Comparison of ENCODE assay signal across 1 cellular context in genomic region chr10:89625041-89625765, GRCh38.
TF ChIP-seq lines count a peak whose summit lies in the region.

No MANE protein-coding gene starts in this region.

TF ChIP-seq in GM23338, 12 proteins besides CTCF, POLR2A, EP300 and RAD21 (continued from another document):
- no peak for TF ChIP-seq ZNF462 (CRISPR knock-in tag; IDR thresholded peaks at IDR 0.05)
- no peak for TF ChIP-seq CREB1 (CRISPR knock-in tag; IDR thresholded peaks at IDR 0.05; ENCODE audit: low read depth)
- TF ChIP-seq, protein P1, sequence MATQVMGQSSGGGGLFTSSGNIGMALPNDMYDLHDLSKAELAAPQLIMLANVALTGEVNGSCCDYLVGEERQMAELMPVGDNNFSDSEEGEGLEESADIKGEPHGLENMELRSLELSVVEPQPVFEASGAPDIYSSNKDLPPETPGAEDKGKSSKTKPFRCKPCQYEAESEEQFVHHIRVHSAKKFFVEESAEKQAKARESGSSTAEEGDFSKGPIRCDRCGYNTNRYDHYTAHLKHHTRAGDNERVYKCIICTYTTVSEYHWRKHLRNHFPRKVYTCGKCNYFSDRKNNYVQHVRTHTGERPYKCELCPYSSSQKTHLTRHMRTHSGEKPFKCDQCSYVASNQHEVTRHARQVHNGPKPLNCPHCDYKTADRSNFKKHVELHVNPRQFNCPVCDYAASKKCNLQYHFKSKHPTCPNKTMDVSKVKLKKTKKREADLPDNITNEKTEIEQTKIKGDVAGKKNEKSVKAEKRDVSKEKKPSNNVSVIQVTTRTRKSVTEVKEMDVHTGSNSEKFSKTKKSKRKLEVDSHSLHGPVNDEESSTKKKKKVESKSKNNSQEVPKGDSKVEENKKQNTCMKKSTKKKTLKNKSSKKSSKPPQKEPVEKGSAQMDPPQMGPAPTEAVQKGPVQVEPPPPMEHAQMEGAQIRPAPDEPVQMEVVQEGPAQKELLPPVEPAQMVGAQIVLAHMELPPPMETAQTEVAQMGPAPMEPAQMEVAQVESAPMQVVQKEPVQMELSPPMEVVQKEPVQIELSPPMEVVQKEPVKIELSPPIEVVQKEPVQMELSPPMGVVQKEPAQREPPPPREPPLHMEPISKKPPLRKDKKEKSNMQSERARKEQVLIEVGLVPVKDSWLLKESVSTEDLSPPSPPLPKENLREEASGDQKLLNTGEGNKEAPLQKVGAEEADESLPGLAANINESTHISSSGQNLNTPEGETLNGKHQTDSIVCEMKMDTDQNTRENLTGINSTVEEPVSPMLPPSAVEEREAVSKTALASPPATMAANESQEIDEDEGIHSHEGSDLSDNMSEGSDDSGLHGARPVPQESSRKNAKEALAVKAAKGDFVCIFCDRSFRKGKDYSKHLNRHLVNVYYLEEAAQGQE (IDR thresholded peaks at IDR 0.05; ENCODE audit: unreplicated experiment), result no peak
- TF ChIP-seq ETS1 (IDR thresholded peaks at IDR 0.05), result no peak
